In the genomic region with DNA sequence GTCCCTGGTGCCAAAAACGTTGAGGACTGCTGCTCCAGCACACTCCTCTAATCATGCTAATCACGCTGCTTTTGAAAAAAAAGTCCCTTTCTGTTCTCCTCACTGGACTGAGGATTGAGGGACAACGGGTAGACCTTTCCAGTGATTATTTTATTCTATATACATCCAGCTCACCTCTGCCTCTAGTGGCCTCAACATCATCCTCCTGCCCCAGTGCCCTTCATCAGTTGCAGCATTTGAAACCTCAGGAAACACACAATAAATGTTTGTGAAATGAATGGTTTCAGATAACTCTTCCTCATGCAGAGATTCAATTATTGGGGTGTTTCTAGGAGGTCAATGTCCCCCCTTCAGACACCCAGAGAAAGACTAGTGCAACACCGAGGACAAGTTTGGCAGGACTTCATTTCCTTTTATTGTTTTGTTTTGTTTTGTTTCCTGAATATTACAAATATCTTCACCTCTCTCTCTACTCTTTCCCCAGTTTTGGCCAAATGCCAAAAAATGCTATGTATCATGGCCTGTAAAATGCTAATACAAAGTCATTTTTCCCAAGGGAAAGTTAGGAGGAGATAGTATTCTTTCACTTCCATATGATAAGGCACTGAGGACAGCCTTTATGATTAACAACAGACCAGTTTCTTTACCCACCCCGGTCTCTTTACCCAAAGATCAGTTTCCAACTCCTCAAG, we compare ENCODE assay signal across 24 cellular contexts.
DNase-seq lines count a peak whose midpoint lies in the region; ATAC-seq, FAIRE-seq and TF ChIP-seq lines count a peak whose summit lies in the region.
"Had no signal": no experiment of that assay in that cellular context is flagged by ENCODE, and none has a peak within 500 bp of the region (broad histone marks: within the 10 kb centered on the region; RNA-seq: fewer than 3 reads in every experiment).

No MANE protein-coding gene starts in this region.

- H3K27me3 Mint-ChIP-seq in astrocyte (ENCODE audit: low read depth, unreplicated experiment), result peaks cover 5% of the 10 kb centered on the region
- H3K27me3 Mint-ChIP-seq: activated CD8-positive, alpha-beta memory T cell treated with anti-CD3 and anti-CD28 coated beads, Interleukin-2, amount 10 ng/mL, durations not matched to agents 7 days and 5 days had no signal

- intact Hi-C loops in lower leg skin (cut with DNase I; ENCODE audit: low total_unique reads) (no loop called here), left colon (cut with DNase I, micrococcal nuclease) (no loop called here)

- TF ChIP-seq CTCF in AG10803 (conservative IDR thresholded peaks at IDR 0.05; ENCODE audit: low read length), result peak; percentile 13; the same call in 1 of the 2 replicates
- peak; percentile 20 for TF ChIP-seq CTCF in HFF-Myc (IDR thresholded peaks at IDR 0.05; ENCODE audit: low read depth, low read length, missing control alignments)
- TF ChIP-seq CTCF in astrocyte (IDR thresholded peaks at IDR 0.05; ENCODE audit: insufficient read depth, low read depth, low read length), result peak; percentile 10
- peak; percentile 23 for TF ChIP-seq CTCF in foreskin keratinocyte (conservative IDR thresholded peaks at IDR 0.05)
- no peak for TF ChIP-seq CTCF in lower leg skin (IDR thresholded peaks at IDR 0.05)

- H3K36me3 Mint-ChIP-seq in astrocyte (ENCODE audit: low read depth, unreplicated experiment), result no peaks in the 10 kb centered on the region
- H3K36me3 Mint-ChIP-seq: activated CD8-positive, alpha-beta memory T cell treated with anti-CD3 and anti-CD28 coated beads, Interleukin-2, amount 10 ng/mL, durations not matched to agents 7 days and 5 days had no signal

- no peak overlapping the region for H3K27ac Mint-ChIP-seq in astrocyte (ENCODE audit: unreplicated experiment)
- H3K27ac Mint-ChIP-seq: activated CD8-positive, alpha-beta memory T cell treated with anti-CD3 and anti-CD28 coated beads, Interleukin-2, amount 10 ng/mL, durations not matched to agents 7 days and 5 days had no signal

- no peak overlapping the region for H3K27ac ChIP-seq in astrocyte (ENCODE audit: low read depth, low read length)
- no peak overlapping the region for H3K27ac ChIP-seq in foreskin keratinocyte
- H3K27ac ChIP-seq: ascending aorta; BLaER1 treated with 17β-estradiol and CSF1 and Interleukin-3, amounts not matched to agents 10 nM and 100 nM; heart left ventricle; HL-60; pancreas; upper lobe of right lung had no signal

- peaks cover 2% of the 10 kb centered on the region for H3K4me1 Mint-ChIP-seq in astrocyte (ENCODE audit: low read depth, unreplicated experiment)
- H3K4me1 Mint-ChIP-seq: activated CD8-positive, alpha-beta memory T cell treated with anti-CD3 and anti-CD28 coated beads, Interleukin-2, amount 10 ng/mL, durations not matched to agents 7 days and 5 days had no signal

- peaks cover 3% of the 10 kb centered on the region for H3K9me3 Mint-ChIP-seq in astrocyte (ENCODE audit: unreplicated experiment)

- H3K4me2 ChIP-seq in astrocyte (ENCODE audit: low read length), result no peak overlapping the region
- H3K4me2 ChIP-seq: BLaER1 treated with 17β-estradiol and CSF1 and Interleukin-3, amounts not matched to agents 10 nM and 100 nM had no signal

- no peak for TF ChIP-seq POLR2A in lower leg skin (IDR thresholded peaks at IDR 0.05)

- no peaks in the 10 kb centered on the region for H3K9me3 ChIP-seq in astrocyte (ENCODE audit: insufficient read depth, low read depth, low read length)
- H3K9me3 ChIP-seq: ascending aorta; BLaER1 treated with 17β-estradiol and CSF1 and Interleukin-3, amounts not matched to agents 10 nM and 100 nM; heart left ventricle; pancreas; upper lobe of right lung had no signal

- H3K4me3 Mint-ChIP-seq in astrocyte (ENCODE audit: unreplicated experiment), result no peak overlapping the region
- H3K4me3 Mint-ChIP-seq: activated CD8-positive, alpha-beta memory T cell treated with anti-CD3 and anti-CD28 coated beads, Interleukin-2, amount 10 ng/mL, durations not matched to agents 7 days and 5 days had no signal

- no peaks in the 10 kb centered on the region for H4K20me1 ChIP-seq in astrocyte (ENCODE audit: insufficient read depth, low read length)
- H4K20me1 ChIP-seq: BLaER1 treated with 17β-estradiol and CSF1 and Interleukin-3, amounts not matched to agents 10 nM and 100 nM had no signal

- H3K9ac ChIP-seq in astrocyte (ENCODE audit: low read length), result no peak overlapping the region
- H3K9ac ChIP-seq: BLaER1 treated with 17β-estradiol and CSF1 and Interleukin-3, amounts not matched to agents 10 nM and 100 nM had no signal

- H3K27me3 ChIP-seq in astrocyte (ENCODE audit: insufficient read depth, low read length) (no peaks in the 10 kb centered on the region), foreskin keratinocyte (peaks cover 3% of the 10 kb centered on the region)
- H3K27me3 ChIP-seq: ascending aorta; BLaER1 treated with 17β-estradiol and CSF1 and Interleukin-3, amounts not matched to agents 10 nM and 100 nM; heart left ventricle; pancreas; upper lobe of right lung had no signal

- no peak for DNase-seq in AG10803 (ENCODE audit: low read depth)
- peak; percentile 7 for DNase-seq in HFF-Myc (ENCODE audit: extremely low read depth, low read depth)
- no peak for DNase-seq in astrocyte (ENCODE audit: low read depth)
- DNase-seq in foreskin keratinocyte, result no peak
- DNase-seq in lower leg skin (ENCODE audit: low spot score in 2 of 2), result no peak
- no peak for DNase-seq in AG20443 (ENCODE audit: low spot score)
- no peak for DNase-seq in COLO668 (lab: John Stamatoyannopoulos, UW; ENCODE audit: unreplicated experiment)
- DNase-seq in left colon, result no peak
- DNase-seq: activated CD8-positive, alpha-beta memory T cell treated with anti-CD3 and anti-CD28 coated beads, Interleukin-2, amount 10 ng/mL, durations not matched to agents 7 days and 5 days; activated effector memory CD4-positive, alpha-beta T cell treated with anti-CD3 and anti-CD28 coated beads, Interleukin-2, amount 50 U/mL, for 16 hours; heart left ventricle; kidney; NCI-H1694; NCI-H510A treated with DMSO at 0.1 percent for 48 hours; pancreas; stimulated activated naive CD8-positive, alpha-beta T cell treated with anti-CD3 and anti-CD28 coated beads, Interleukin-15, Interleukin-2, amounts not matched to agents 100 U/mL and 50 U/mL, for 24 hours; T-helper 1 cell; upper lobe of right lung had no signal

- H3K79me2 ChIP-seq in astrocyte (ENCODE audit: insufficient read depth, low read length), result no peaks in the 10 kb centered on the region

- H3K36me3 ChIP-seq in astrocyte (ENCODE audit: insufficient read depth, low read length), result no peaks in the 10 kb centered on the region
- H3K36me3 ChIP-seq: ascending aorta; BLaER1 treated with 17β-estradiol and CSF1 and Interleukin-3, amounts not matched to agents 10 nM and 100 nM; heart left ventricle; pancreas; upper lobe of right lung had no signal

- no peaks in the 10 kb centered on the region for H3K4me1 ChIP-seq in astrocyte (ENCODE audit: insufficient read depth, low read length)
- no peaks in the 10 kb centered on the region for H3K4me1 ChIP-seq in foreskin keratinocyte
- H3K4me1 ChIP-seq: ascending aorta; BLaER1 treated with 17β-estradiol and CSF1 and Interleukin-3, amounts not matched to agents 10 nM and 100 nM; heart left ventricle; pancreas; upper lobe of right lung had no signal

- FAIRE-seq in astrocyte (lab: Jason Lieb, UNC), result no peak
- FAIRE-seq: kidney, pancreas, RCC 7860 had no signal

- H3K4me3 ChIP-seq in AG10803 (ENCODE audit: low read length) (no peak overlapping the region), HFF-Myc (replicated peaks; ENCODE audit: low read depth, low read length) (no peak overlapping the region), astrocyte (ENCODE audit: insufficient read depth, low read depth, low read length) (no peak overlapping the region), lower leg skin (ENCODE audit: low read depth, poor library complexity, severe bottlenecking) (no peak overlapping the region)
- H3K4me3 ChIP-seq: ascending aorta; BLaER1 treated with 17β-estradiol and CSF1 and Interleukin-3, amounts not matched to agents 10 nM and 100 nM; heart left ventricle; pancreas; upper lobe of right lung had no signal

- ATAC-seq in foreskin keratinocyte (no peak), left colon (no peak)
- ATAC-seq: activated CD4-positive, CD25-positive, alpha-beta regulatory T cell treated with anti-CD3 and anti-CD28 coated beads, Interleukin-2, amount 50 U/mL, for 24 hours; activated CD8-positive, alpha-beta memory T cell treated with anti-CD3 and anti-CD28 coated beads, Interleukin-2, amount 10 ng/mL, durations not matched to agents 7 days and 5 days; HCT116; heart left ventricle; pancreas; stimulated activated naive CD8-positive, alpha-beta T cell treated with anti-CD3 and anti-CD28 coated beads, Interleukin-15, Interleukin-2, amounts not matched to agents 100 U/mL and 50 U/mL, for 24 hours; upper lobe of right lung had no signal

- H2AFZ ChIP-seq in astrocyte (ENCODE audit: low read depth, low read length), result no peak overlapping the region

- WGBS in lower leg skin, 2 donors, result 72 to 75% methylated on average over 5 of the region's 5 CpGs

Comparison
In these comparisons a context has a peak if more than half of its experiments do, and no peak if none do; other contexts are left out.
1. CTCF ChIP-seq: peak in AG10803 (single experiment), HFF-Myc (single experiment), astrocyte (single experiment) and foreskin keratinocyte (single experiment); none in lower leg skin (0 of 3).